Comparison of ENCODE assay signal across 8 cellular contexts in the genomic region with DNA sequence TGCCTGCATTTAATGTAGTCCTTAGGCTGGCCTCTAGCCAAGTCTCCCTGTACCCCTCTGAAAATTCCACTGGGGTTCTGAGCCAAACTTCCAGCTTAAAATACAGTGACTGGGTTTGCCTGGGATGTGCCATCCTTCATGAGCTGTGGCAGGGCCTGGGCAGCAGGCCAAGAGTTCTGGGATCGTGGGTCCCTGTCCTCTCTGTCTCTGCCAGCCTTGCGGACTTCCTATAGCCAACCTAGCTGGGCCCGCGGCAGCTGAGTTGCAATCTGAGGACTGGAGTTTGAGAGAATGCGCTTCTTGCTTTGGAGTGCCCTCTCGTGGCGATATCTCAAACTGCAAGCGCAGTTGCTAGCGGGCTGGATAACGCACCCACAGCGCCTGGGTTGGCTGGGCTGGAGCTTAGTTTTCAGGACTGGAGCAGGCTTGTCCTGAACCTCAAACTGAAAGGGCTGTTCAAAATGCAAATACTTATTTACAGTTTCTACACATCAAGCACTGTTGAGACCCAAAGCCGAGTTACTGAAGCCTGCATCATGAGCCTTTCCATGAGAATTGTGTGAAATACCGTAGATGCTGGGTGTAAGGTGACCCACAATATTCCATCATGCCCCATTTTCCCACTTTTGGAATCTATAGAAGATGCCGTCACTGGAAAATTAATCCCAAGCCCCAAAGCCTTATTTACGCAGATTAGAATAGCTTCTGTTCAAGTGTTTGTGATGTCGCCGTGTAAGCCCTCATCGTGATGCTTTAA. TPM values are rescaled to one million over a fixed set of nuclear protein-coding genes. Genes with fewer than 3 reads are reported as not detected.
DNase-seq lines count a peak whose midpoint lies in the region; ATAC-seq, FAIRE-seq and TF ChIP-seq lines count a peak whose summit lies in the region.

No MANE protein-coding gene starts in this region.

- H3K27me3 ChIP-seq in bronchial epithelial cell (ENCODE audit: control insufficient read depth, insufficient read depth, low read length) (no peaks in the 10 kb centered on the region), kidney epithelial cell (ENCODE audit: control insufficient read depth, insufficient read depth, low read length) (peaks cover 4% of the 10 kb centered on the region)

- H3K36me3 ChIP-seq in bronchial epithelial cell (ENCODE audit: control insufficient read depth, insufficient read depth, low read length) (no peaks in the 10 kb centered on the region), kidney epithelial cell (ENCODE audit: control insufficient read depth, insufficient read depth, low read length) (no peaks in the 10 kb centered on the region)

- no peak overlapping the region for H3K4me3 ChIP-seq in bronchial epithelial cell (ENCODE audit: low read depth, low read length)
- no peak overlapping the region for H3K4me3 ChIP-seq in kidney epithelial cell (ENCODE audit: low read depth, low read length)

- peaks cover 20% of the 10 kb centered on the region for H3K9me3 Mint-ChIP-seq in WTC11

- no peak overlapping the region for H3K27ac Mint-ChIP-seq in WTC11

- peak; percentile 68 for ATAC-seq in HG02973 (IDR thresholded peaks at IDR 0.05; ENCODE audit: unreplicated experiment)
- peak; percentile 87 for ATAC-seq in WTC11

- POLR2A ChIA-PET in WTC11 (lab: Charles Lee): interaction anchor here (0.6 to 1.3 kb wide), 3 partner anchors 38 to 197 kb away, joined by 3 to 5 read pairs (median 3); no protein-coding TSS in a partner anchor

- peaks cover 13% of the 10 kb centered on the region for H3K36me3 Mint-ChIP-seq in WTC11

- DNase-seq in NK-92 treated with Interleukin-12 subunit alpha and Interleukin-12 subunit beta, amount 100 ng/mL, for 24 hours (lab: John Stamatoyannopoulos, UW): peak; percentile 64
- DNase-seq in NK-92 (lab: John Stamatoyannopoulos, UW; ENCODE audit: unreplicated experiment): no peak
- DNase-seq in NCI-H2227 treated with DMSO at 0.1 percent for 48 hours (lab: John Stamatoyannopoulos, UW): peak; percentile 78
- peak; percentile 93 for DNase-seq in WTC11 (ENCODE audit: low spot score)
- DNase-seq in bronchial epithelial cell (ENCODE audit: low read depth): peak; percentile 72
- DNase-seq in kidney epithelial cell (ENCODE audit: low read depth): no peak
- DNase-seq in stimulated activated CD4-positive, alpha-beta T cell treated with anti-CD3 and anti-CD28 coated beads, Interleukin-2, amount 100 ng/mL, for 24 hours: peak; percentile 88 to 93

- TF ChIP-seq CTCF in WTC11 (IDR thresholded peaks at IDR 0.05) (peak; percentile 92), bronchial epithelial cell (IDR thresholded peaks at IDR 0.05; ENCODE audit: insufficient read depth, low read length, severe bottlenecking) (peak; percentile 98), kidney epithelial cell (IDR thresholded peaks at IDR 0.05; ENCODE audit: insufficient read depth, low read length, poor library complexity, severe bottlenecking) (peak; percentile 98)

- peaks cover 19% of the 10 kb centered on the region for H3K4me1 Mint-ChIP-seq in WTC11

- CTCF ChIA-PET in WTC11 (lab: Charles Lee): interaction anchor here (0.5 to 3.7 kb wide), 66 partner anchors 8 to 1025 kb away, joined by 3 to 76 read pairs (median 5); a partner anchor contains a TSS

- peak; percentile 86 for FAIRE-seq in bronchial epithelial cell (lab: Jason Lieb, UNC)

- H3K4me3 Mint-ChIP-seq in WTC11: no peak overlapping the region

- H3K27me3 Mint-ChIP-seq in WTC11 (ENCODE audit: low read depth): peaks cover 7% of the 10 kb centered on the region; the same call in 1 of the 2 replicates

TF ChIP-seq in WTC11, 78 proteins besides CTCF, POLR2A, EP300 and RAD21:
- TF ChIP-seq, protein P1, sequence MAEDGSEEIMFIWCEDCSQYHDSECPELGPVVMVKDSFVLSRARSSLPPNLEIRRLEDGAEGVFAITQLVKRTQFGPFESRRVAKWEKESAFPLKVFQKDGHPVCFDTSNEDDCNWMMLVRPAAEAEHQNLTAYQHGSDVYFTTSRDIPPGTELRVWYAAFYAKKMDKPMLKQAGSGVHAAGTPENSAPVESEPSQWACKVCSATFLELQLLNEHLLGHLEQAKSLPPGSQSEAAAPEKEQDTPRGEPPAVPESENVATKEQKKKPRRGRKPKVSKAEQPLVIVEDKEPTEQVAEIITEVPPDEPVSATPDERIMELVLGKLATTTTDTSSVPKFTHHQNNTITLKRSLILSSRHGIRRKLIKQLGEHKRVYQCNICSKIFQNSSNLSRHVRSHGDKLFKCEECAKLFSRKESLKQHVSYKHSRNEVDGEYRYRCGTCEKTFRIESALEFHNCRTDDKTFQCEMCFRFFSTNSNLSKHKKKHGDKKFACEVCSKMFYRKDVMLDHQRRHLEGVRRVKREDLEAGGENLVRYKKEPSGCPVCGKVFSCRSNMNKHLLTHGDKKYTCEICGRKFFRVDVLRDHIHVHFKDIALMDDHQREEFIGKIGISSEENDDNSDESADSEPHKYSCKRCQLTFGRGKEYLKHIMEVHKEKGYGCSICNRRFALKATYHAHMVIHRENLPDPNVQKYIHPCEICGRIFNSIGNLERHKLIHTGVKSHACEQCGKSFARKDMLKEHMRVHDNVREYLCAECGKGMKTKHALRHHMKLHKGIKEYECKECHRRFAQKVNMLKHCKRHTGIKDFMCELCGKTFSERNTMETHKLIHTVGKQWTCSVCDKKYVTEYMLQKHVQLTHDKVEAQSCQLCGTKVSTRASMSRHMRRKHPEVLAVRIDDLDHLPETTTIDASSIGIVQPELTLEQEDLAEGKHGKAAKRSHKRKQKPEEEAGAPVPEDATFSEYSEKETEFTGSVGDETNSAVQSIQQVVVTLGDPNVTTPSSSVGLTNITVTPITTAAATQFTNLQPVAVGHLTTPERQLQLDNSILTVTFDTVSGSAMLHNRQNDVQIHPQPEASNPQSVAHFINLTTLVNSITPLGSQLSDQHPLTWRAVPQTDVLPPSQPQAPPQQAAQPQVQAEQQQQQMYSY (CRISPR knock-in tag; IDR thresholded peaks at IDR 0.05): peak; percentile 51
- TF ChIP-seq TEAD1 (CRISPR knock-in tag; IDR thresholded peaks at IDR 0.05): no peak
- TF ChIP-seq, protein P2, sequence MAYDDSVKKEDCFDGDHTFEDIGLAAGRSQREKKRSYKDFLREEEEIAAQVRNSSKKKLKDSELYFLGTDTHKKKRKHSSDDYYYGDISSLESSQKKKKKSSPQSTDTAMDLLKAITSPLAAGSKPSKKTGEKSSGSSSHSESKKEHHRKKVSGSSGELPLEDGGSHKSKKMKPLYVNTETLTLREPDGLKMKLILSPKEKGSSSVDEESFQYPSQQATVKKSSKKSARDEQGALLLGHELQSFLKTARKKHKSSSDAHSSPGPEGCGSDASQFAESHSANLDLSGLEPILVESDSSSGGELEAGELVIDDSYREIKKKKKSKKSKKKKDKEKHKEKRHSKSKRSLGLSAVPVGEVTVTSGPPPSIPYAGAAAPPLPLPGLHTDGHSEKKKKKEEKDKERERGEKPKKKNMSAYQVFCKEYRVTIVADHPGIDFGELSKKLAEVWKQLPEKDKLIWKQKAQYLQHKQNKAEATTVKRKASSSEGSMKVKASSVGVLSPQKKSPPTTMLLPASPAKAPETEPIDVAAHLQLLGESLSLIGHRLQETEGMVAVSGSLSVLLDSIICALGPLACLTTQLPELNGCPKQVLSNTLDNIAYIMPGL (CRISPR knock-in tag; IDR thresholded peaks at IDR 0.05): peak; percentile 45; the same call in 1 of the 2 replicates
- peak; percentile 96 for TF ChIP-seq ZNF121 (CRISPR knock-in tag; IDR thresholded peaks at IDR 0.05)
- TF ChIP-seq ETV6 (CRISPR knock-in tag; IDR thresholded peaks at IDR 0.05): peak; percentile 41; the same call in 1 of the 2 replicates
- TF ChIP-seq, protein P3, sequence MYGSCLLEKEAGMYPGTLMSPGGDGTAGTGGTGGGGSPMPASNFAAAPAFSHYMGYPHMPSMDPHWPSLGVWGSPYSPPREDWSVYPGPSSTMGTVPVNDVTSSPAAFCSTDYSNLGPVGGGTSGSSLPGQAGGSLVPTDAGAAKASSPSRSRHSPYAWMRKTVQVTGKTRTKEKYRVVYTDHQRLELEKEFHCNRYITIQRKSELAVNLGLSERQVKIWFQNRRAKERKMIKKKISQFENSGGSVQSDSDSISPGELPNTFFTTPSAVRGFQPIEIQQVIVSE (CRISPR knock-in tag; IDR thresholded peaks at IDR 0.05; ENCODE audit: borderline replicate concordance): no peak
- TF ChIP-seq RORB (CRISPR knock-in tag; IDR thresholded peaks at IDR 0.05): no peak

RNA-seq across cellular contexts. Expression of a gene that starts 7.3 kb away (rescaled TPM):
- total RNA-seq in WTC11 (2021): 22.1 to 37.2 TPM (median 35.5 TPM) in 3 replicates
- 44.5 and 124 TPM in 2 replicates for total RNA-seq in bronchial epithelial cell
- 81.0 and 155 TPM in 2 replicates for total RNA-seq in kidney epithelial cell

RNA-seq across cellular contexts. Expression of a gene that starts 26.2 kb away (rescaled TPM):
- total RNA-seq in WTC11 (2021): 1.8 to 3.2 TPM (median 2.4 TPM) in 3 replicates
- total RNA-seq in bronchial epithelial cell: 15.2 and 20.5 TPM in 2 replicates
- under 0.01 and 1.4 TPM in 2 replicates for total RNA-seq in kidney epithelial cell

RNA-seq across cellular contexts. Expression of a gene that starts 37.4 kb away (rescaled TPM):
- total RNA-seq in WTC11 (2021) (8.1 to 9.6 TPM (median 8.2 TPM) in 3 replicates), bronchial epithelial cell (14.0 and 23.8 TPM in 2 replicates), kidney epithelial cell (0.68 and 2.4 TPM in 2 replicates)

RNA-seq across cellular contexts. Expression of a gene that starts 55.6 kb away (rescaled TPM):
- total RNA-seq in WTC11 (2021) (27.6 to 34.1 TPM (median 32.3 TPM) in 3 replicates), bronchial epithelial cell (8.7 and 13.1 TPM in 2 replicates), kidney epithelial cell (21.5 and 24.7 TPM in 2 replicates)

RNA-seq across cellular contexts. Expression of a gene that starts 55.8 kb away (rescaled TPM):
- total RNA-seq in WTC11 (2021): 137 to 174 TPM (median 140 TPM) in 3 replicates
- total RNA-seq in bronchial epithelial cell: 62.2 and 65.8 TPM in 2 replicates
- total RNA-seq in kidney epithelial cell: 97.3 and 98.2 TPM in 2 replicates

Comparison
In these comparisons a context has a peak if more than half of its experiments do, and no peak if none do; other contexts are left out.
1. DNase-seq: peak in NK-92 treated with Interleukin-12 subunit alpha and Interleukin-12 subunit beta, amount 100 ng/mL, for 24 hours (single experiment), NCI-H2227 treated with DMSO at 0.1 percent for 48 hours (single experiment), WTC11 (single experiment), bronchial epithelial cell (single experiment) and stimulated activated CD4-positive, alpha-beta T cell treated with anti-CD3 and anti-CD28 coated beads, Interleukin-2, amount 100 ng/mL, for 24 hours (2 of 2); none in NK-92 (single experiment) and kidney epithelial cell (single experiment).
2. Peak in every context shown above with its lines, with median percentiles within 50 percentile points of each other: CTCF ChIP-seq.